ENCODE assay signal across 1 cellular context in the genomic region with DNA sequence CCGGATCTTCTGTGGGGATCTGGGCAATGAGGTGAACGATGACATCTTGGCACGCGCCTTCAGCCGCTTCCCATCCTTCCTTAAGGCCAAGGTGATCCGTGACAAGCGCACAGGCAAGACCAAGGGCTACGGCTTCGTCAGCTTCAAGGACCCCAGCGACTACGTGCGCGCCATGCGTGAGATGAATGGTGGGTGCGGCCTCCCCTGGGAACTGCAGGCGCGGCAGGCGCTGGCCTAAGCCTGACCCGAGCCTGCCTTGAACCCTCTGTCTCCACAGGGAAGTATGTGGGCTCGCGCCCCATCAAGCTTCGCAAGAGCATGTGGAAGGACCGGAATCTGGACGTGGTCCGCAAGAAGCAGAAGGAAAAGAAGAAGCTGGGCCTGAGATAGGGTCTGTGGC.
TF ChIP-seq lines count a peak whose summit lies in the region.

No MANE protein-coding gene starts in this region.

TF ChIP-seq in K562, 482 proteins besides CTCF, POLR2A, EP300 and RAD21:
- TF ChIP-seq REST (CRISPR knock-in tag; IDR thresholded peaks at IDR 0.05; ENCODE audit: low read depth) (no peak), RBFOX2 (IDR thresholded peaks at IDR 0.05; ENCODE audit: low read depth, low read length) (peak; percentile 52), ZBTB33 (CRISPR knock-in tag; IDR thresholded peaks at IDR 0.05) (peak; percentile 47; the same call in 1 of the 2 replicates), ZBTB5 (IDR thresholded peaks at IDR 0.05) (no peak)
- TF ChIP-seq, protein P1, sequence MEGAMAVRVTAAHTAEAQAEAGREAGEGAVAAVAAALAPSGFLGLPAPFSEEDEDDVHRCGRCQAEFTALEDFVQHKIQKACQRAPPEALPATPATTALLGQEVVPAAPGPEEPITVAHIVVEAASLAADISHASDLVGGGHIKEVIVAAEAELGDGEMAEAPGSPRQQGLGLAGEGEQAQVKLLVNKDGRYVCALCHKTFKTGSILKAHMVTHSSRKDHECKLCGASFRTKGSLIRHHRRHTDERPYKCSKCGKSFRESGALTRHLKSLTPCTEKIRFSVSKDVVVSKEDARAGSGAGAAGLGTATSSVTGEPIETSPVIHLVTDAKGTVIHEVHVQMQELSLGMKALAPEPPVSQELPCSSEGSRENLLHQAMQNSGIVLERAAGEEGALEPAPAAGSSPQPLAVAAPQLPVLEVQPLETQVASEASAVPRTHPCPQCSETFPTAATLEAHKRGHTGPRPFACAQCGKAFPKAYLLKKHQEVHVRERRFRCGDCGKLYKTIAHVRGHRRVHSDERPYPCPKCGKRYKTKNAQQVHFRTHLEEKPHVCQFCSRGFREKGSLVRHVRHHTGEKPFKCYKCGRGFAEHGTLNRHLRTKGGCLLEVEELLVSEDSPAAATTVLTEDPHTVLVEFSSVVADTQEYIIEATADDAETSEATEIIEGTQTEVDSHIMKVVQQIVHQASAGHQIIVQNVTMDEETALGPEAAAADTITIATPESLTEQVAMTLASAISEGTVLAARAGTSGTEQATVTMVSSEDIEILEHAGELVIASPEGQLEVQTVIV (CRISPR knock-in tag; IDR thresholded peaks at IDR 0.05; ENCODE audit: borderline replicate concordance): no peak
- TF ChIP-seq, protein P2, sequence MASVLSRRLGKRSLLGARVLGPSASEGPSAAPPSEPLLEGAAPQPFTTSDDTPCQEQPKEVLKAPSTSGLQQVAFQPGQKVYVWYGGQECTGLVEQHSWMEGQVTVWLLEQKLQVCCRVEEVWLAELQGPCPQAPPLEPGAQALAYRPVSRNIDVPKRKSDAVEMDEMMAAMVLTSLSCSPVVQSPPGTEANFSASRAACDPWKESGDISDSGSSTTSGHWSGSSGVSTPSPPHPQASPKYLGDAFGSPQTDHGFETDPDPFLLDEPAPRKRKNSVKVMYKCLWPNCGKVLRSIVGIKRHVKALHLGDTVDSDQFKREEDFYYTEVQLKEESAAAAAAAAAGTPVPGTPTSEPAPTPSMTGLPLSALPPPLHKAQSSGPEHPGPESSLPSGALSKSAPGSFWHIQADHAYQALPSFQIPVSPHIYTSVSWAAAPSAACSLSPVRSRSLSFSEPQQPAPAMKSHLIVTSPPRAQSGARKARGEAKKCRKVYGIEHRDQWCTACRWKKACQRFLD (CRISPR knock-in tag; IDR thresholded peaks at IDR 0.05): no peak
